In the genomic region with DNA sequence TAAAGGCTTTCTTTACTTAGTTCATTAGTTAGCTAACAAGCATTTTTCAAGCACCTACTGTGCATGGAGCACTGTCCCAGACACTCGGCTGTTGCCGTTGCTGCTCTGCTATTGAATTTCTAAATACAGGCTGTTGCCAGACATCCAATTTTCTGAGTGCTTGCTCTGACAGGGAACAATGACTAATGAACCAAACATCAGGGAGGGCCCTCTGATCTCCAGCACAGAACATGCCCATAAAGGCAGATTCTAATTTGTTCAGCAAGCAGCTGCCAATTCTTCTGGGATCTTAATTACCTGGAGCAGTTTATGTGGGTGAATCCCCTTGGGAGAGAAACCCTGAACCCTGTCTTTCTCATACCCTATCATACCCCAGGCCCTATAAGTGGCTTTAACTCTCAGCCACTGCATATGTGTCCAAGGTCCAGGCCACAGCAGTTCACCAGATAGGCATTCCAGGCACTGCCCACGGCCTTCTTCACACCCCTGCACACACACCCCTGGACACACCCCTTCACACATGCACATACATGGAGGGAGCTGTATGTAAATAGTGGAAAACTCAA, we compare ENCODE assay signal across 1 cellular context.
A peak's percentile ranks its signal among the peaks of the same experiment; 100 is the strongest.
TF ChIP-seq lines count a peak whose summit lies in the region.

No MANE protein-coding gene starts in this region.

TF ChIP-seq in HEK293, 187 proteins besides CTCF, POLR2A, EP300 and RAD21 (continued from another document):
- TF ChIP-seq, protein P1, sequence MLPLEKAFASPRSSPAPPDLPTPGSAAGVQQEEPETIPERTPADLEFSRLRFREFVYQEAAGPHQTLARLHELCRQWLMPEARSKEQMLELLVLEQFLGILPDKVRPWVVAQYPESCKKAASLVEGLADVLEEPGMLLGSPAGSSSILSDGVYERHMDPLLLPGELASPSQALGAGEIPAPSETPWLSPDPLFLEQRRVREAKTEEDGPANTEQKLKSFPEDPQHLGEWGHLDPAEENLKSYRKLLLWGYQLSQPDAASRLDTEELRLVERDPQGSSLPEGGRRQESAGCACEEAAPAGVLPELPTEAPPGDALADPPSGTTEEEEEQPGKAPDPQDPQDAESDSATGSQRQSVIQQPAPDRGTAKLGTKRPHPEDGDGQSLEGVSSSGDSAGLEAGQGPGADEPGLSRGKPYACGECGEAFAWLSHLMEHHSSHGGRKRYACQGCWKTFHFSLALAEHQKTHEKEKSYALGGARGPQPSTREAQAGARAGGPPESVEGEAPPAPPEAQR (tag by site-specific recombination; IDR thresholded peaks at IDR 0.05) = no peak
- peak; percentile 94 for TF ChIP-seq TCF7L2 (IDR thresholded peaks at IDR 0.05; ENCODE audit: borderline replicate concordance, low read depth, low read length)
- peak; percentile 71 for TF ChIP-seq KLF9 (tag by site-specific recombination; IDR thresholded peaks at IDR 0.05; ENCODE audit: low read depth)
- peak; percentile 59 for TF ChIP-seq PRDM6 (tag by site-specific recombination; IDR thresholded peaks at IDR 0.05)
- TF ChIP-seq GLIS1 (tag by site-specific recombination; IDR thresholded peaks at IDR 0.05) = peak; percentile 60
- peak; percentile 33; the same call in 1 of the 2 replicates for TF ChIP-seq TRIM28 (IDR thresholded peaks at IDR 0.05; ENCODE audit: borderline replicate concordance, low read length)
- TF ChIP-seq ZNF645 (tag by site-specific recombination; IDR thresholded peaks at IDR 0.05) = no peak
- TF ChIP-seq ZBTB44 (tag by site-specific recombination; IDR thresholded peaks at IDR 0.05) = peak; percentile 58; the same call in 1 of the 2 replicates
- TF ChIP-seq FEZF1 (tag by site-specific recombination; IDR thresholded peaks at IDR 0.05) = peak; percentile 61
- no peak for TF ChIP-seq ZBTB20 (tag by site-specific recombination; IDR thresholded peaks at IDR 0.05)
- TF ChIP-seq, protein P2, sequence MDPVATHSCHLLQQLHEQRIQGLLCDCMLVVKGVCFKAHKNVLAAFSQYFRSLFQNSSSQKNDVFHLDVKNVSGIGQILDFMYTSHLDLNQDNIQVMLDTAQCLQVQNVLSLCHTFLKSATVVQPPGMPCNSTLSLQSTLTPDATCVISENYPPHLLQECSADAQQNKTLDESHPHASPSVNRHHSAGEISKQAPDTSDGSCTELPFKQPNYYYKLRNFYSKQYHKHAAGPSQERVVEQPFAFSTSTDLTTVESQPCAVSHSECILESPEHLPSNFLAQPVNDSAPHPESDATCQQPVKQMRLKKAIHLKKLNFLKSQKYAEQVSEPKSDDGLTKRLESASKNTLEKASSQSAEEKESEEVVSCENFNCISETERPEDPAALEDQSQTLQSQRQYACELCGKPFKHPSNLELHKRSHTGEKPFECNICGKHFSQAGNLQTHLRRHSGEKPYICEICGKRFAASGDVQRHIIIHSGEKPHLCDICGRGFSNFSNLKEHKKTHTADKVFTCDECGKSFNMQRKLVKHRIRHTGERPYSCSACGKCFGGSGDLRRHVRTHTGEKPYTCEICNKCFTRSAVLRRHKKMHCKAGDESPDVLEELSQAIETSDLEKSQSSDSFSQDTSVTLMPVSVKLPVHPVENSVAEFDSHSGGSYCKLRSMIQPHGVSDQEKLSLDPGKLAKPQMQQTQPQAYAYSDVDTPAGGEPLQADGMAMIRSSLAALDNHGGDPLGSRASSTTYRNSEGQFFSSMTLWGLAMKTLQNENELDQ (tag by site-specific recombination; IDR thresholded peaks at IDR 0.05; ENCODE audit: low read depth) = no peak
- peak; percentile 84 for TF ChIP-seq ZNF341 (tag by site-specific recombination; IDR thresholded peaks at IDR 0.05; ENCODE audit: low read depth)
- no peak for TF ChIP-seq ZNF24 (tag by site-specific recombination; IDR thresholded peaks at IDR 0.05)
- TF ChIP-seq BCL11B (tag by site-specific recombination; IDR thresholded peaks at IDR 0.05; ENCODE audit: low read depth) = peak; percentile 47; the same call in 1 of the 2 replicates
- no peak; the same call in 1 of the 2 replicates for TF ChIP-seq ZNF843 (tag by site-specific recombination; IDR thresholded peaks at IDR 0.05)
- TF ChIP-seq, protein P3, sequence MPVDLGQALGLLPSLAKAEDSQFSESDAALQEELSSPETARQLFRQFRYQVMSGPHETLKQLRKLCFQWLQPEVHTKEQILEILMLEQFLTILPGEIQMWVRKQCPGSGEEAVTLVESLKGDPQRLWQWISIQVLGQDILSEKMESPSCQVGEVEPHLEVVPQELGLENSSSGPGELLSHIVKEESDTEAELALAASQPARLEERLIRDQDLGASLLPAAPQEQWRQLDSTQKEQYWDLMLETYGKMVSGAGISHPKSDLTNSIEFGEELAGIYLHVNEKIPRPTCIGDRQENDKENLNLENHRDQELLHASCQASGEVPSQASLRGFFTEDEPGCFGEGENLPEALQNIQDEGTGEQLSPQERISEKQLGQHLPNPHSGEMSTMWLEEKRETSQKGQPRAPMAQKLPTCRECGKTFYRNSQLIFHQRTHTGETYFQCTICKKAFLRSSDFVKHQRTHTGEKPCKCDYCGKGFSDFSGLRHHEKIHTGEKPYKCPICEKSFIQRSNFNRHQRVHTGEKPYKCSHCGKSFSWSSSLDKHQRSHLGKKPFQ (tag by site-specific recombination; IDR thresholded peaks at IDR 0.05) = 0 out of 2 replicates have a peak, but pooled peaks have one; percentile 32
- no peak for TF ChIP-seq ZNF239 (tag by site-specific recombination; IDR thresholded peaks at IDR 0.05)
- no peak; the same call in 1 of the 2 replicates for TF ChIP-seq ZNF600 (tag by site-specific recombination; IDR thresholded peaks at IDR 0.05)
- peak; percentile 66 for TF ChIP-seq OSR2 (tag by site-specific recombination; IDR thresholded peaks at IDR 0.05)
- peak; percentile 83 for TF ChIP-seq KLF17 (tag by site-specific recombination; IDR thresholded peaks at IDR 0.05)
- peak; percentile 83 for TF ChIP-seq SP7 (tag by site-specific recombination; IDR thresholded peaks at IDR 0.05)
- TF ChIP-seq KLF10 (tag by site-specific recombination; IDR thresholded peaks at IDR 0.05) = peak; percentile 86
- TF ChIP-seq ZNF792 (tag by site-specific recombination; IDR thresholded peaks at IDR 0.05) = no peak
- TF ChIP-seq ZNF2 (tag by site-specific recombination; IDR thresholded peaks at IDR 0.05) = no peak
- TF ChIP-seq HOXA7 (CRISPR knock-in tag; IDR thresholded peaks at IDR 0.05; ENCODE audit: borderline replicate concordance) = no peak
- no peak for TF ChIP-seq ZNF138 (tag by site-specific recombination; IDR thresholded peaks at IDR 0.05; ENCODE audit: borderline replicate concordance)
- peak; percentile 59; the same call in 1 of the 2 replicates for TF ChIP-seq KLF1 (tag by site-specific recombination; IDR thresholded peaks at IDR 0.05)
- peak; percentile 64 for TF ChIP-seq ZFHX2 (tag by site-specific recombination; conservative IDR thresholded peaks at IDR 0.05)
- TF ChIP-seq WT1 (tag by site-specific recombination; IDR thresholded peaks at IDR 0.05) = peak; percentile 90
- no peak for TF ChIP-seq ZNF626 (tag by site-specific recombination; IDR thresholded peaks at IDR 0.05)
- no peak for TF ChIP-seq ZNF518A (tag by site-specific recombination; conservative IDR thresholded peaks at IDR 0.05; ENCODE audit: low read depth)
